In the genomic region with DNA sequence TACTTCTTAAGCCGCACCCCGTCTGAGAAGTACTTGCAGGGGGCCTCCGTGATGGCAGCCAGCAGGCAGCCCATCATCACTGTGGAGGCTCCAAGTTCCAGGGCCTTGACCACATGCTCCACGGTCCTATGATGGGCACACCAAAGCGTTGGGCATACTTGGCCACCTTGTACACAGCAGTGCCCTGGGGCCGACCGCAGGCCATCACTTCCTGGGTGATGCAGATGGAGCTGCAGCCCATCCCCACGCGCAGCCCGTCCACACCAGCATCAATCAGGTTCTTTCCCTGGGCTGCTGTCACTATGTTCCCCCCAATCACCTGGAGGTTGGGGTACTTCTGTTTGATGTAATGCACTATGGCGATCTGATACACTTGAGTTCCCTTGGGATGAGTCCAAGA, we compare ENCODE assay signal across 34 cellular contexts.
"Had no signal": no experiment of that assay in that cellular context is flagged by ENCODE, and none has a peak within 500 bp of the region (broad histone marks: within the 10 kb centered on the region; RNA-seq: fewer than 3 reads in every experiment).

No MANE protein-coding gene starts in this region.

- H3K27ac ChIP-seq: KMS-11 had no signal

- H3K9me3 ChIP-seq: MG63 had no signal

- H3K4me3 ChIP-seq: MG63 had no signal

- H3K36me3 ChIP-seq: MG63 had no signal

- DNase-seq: Karpas-422, Kasumi-1, KG1, MG63, MM.1S, MV-4-11, NCI-H1048, NCI-H1092, NCI-H1092 treated with DMSO at 0.1 percent for 48 hours, NCI-H1105, NCI-H1105 treated with DMSO at 0.1 percent for 48 hours, NCI-H1417, NCI-H1417 treated with DMSO at 0.1 percent for 48 hours, NCI-H1436, NCI-H1436 treated with DMSO at 0.1 percent for 48 hours, NCI-H146, NCI-H1694, NCI-H1694 treated with DMSO at 0.1 percent for 48 hours, NCI-H187, NCI-H187 treated with DMSO at 0.1 percent for 48 hours, NCI-H1930, NCI-H2029, NCI-H2029 treated with DMSO at 0.1 percent for 48 hours, NCI-H2081, NCI-H2081 treated with DMSO at 0.1 percent for 48 hours, NCI-H2107, NCI-H2171, NCI-H2171 treated with DMSO at 0.1 percent for 48 hours, NCI-H2227 treated with DMSO at 0.1 percent for 48 hours, NCI-H226, NCI-H345, NCI-H446, NCI-H446 treated with DMSO at 0.1 percent for 48 hours had no signal

- H3K27me3 ChIP-seq: MG63 had no signal

- H3K9ac ChIP-seq: KMS-11 had no signal

- H3K4me2 ChIP-seq: KMS-11 had no signal
